Comparison of ENCODE assay signal across 36 cellular contexts in the genomic region with DNA sequence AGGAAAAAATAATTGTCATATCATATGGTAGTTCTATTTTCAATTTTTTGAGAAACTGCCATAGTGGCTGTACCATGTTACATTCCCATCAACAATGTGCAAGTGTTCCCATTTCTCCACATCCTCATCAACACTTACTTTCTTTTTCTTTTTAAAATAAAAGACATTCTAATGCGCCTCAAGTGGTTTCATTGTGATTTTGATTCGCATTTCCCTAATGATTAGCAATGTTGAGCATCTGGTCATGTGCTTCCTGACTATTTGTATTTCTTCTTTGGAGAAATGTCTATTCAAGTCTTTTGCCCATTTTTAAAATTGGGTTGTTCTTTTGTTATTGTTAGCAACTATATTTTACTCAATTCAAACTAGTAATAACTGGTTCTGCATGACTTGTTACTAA. TPM values are rescaled to one million over a fixed set of nuclear protein-coding genes. Genes with fewer than 3 reads are reported as not detected.
"Had no signal": no experiment of that assay in that cellular context is flagged by ENCODE, and none has a peak within 500 bp of the region (broad histone marks: within the 10 kb centered on the region; RNA-seq: fewer than 3 reads in every experiment).

No MANE protein-coding gene starts in this region.

- H3K4me3 ChIP-seq: ascending aorta, breast epithelium, cardiac muscle cell, colonic mucosa, esophagus squamous epithelium, gastroesophageal sphincter, heart right ventricle had no signal

- H3K27me3 Mint-ChIP-seq: activated CD4-positive, alpha-beta memory T cell treated with anti-CD3 and anti-CD28 coated beads for 36 hours; activated CD4-positive, alpha-beta T cell treated with anti-CD3 and anti-CD28 coated beads for 36 hours; activated CD4-positive, alpha-beta T cell treated with anti-CD3 and anti-CD28 coated beads, Interleukin-2, amount 10 ng/mL, durations not matched to agents 24 days and 14 days; activated CD8-positive, alpha-beta memory T cell treated with anti-CD3 and anti-CD28 coated beads, Interleukin-2, amount 10 ng/mL, durations not matched to agents 7 days and 5 days; activated naive CD8-positive, alpha-beta T cell treated with anti-CD3 and anti-CD28 coated beads, Interleukin-2, amount 10 ng/mL, durations not matched to agents 7 days and 5 days; T-helper 17 cell had no signal

- H3K4me1 ChIP-seq: ascending aorta, breast epithelium, colonic mucosa had no signal

- DNase-seq: activated CD4-positive, alpha-beta memory T cell treated with anti-CD3 and anti-CD28 coated beads for 36 hours; activated CD4-positive, alpha-beta T cell treated with anti-CD3 and anti-CD28 coated beads for 36 hours; activated CD4-positive, alpha-beta T cell treated with anti-CD3 and anti-CD28 coated beads, Interleukin-2, amount 10 ng/mL, durations not matched to agents 24 days and 14 days; activated CD4-positive, CD25-positive, alpha-beta regulatory T cell; activated CD4-positive, CD25-positive, alpha-beta regulatory T cell treated with anti-CD3 and anti-CD28 coated beads, Interleukin-2, amount 50 U/mL, for 72 hours; activated CD8-positive, alpha-beta memory T cell treated with anti-CD3 and anti-CD28 coated beads, Interleukin-2, amount 10 ng/mL, durations not matched to agents 7 days and 5 days; activated CD8-positive, alpha-beta memory T cell treated with anti-CD3 and anti-CD28 coated beads, Interleukin-2, amount 50 U/mL, for 4 hours; activated CD8-positive, alpha-beta T cell treated with anti-CD3 and anti-CD28 coated beads, Interleukin-2, amount 10 ng/mL, durations not matched to agents 7 days and 5 days; activated effector memory CD4-positive, alpha-beta T cell treated with anti-CD3 and anti-CD28 coated beads, Interleukin-2, amount 50 U/mL, for 16 hours; activated naive CD4-positive, alpha-beta T cell treated with anti-CD3 and anti-CD28 coated beads for 36 hours; activated naive CD8-positive, alpha-beta T cell treated with anti-CD3 and anti-CD28 coated beads, Interleukin-2, amount 10 ng/mL, durations not matched to agents 7 days and 5 days; activated T-cell treated with anti-CD3 and anti-CD28 coated beads, Interleukin-2, amount 50 U/mL, for 1 hour; activated T-cell treated with anti-CD3 and anti-CD28 coated beads, Interleukin-2, amount 50 U/mL, for 48 hours; central memory CD4-positive, alpha-beta T cell; cerebellar nuclear complex; colonic mucosa; effector CD8-positive, alpha-beta T cell; esophagus squamous epithelium; foreskin melanocyte; heart right ventricle; T-helper 17 cell; T1000; WERI-Rb-1 had no signal

- H3K36me3 ChIP-seq: ascending aorta, breast epithelium, cardiac muscle cell, colonic mucosa, esophagus squamous epithelium, gastroesophageal sphincter, heart right ventricle, WERI-Rb-1 had no signal

- H3K27ac Mint-ChIP-seq: activated CD4-positive, alpha-beta memory T cell treated with anti-CD3 and anti-CD28 coated beads for 36 hours; activated CD4-positive, alpha-beta T cell treated with anti-CD3 and anti-CD28 coated beads for 36 hours; activated CD4-positive, alpha-beta T cell treated with anti-CD3 and anti-CD28 coated beads, Interleukin-2, amount 10 ng/mL, durations not matched to agents 24 days and 14 days; activated CD8-positive, alpha-beta memory T cell treated with anti-CD3 and anti-CD28 coated beads, Interleukin-2, amount 10 ng/mL, durations not matched to agents 7 days and 5 days; activated CD8-positive, alpha-beta T cell treated with anti-CD3 and anti-CD28 coated beads, Interleukin-2, amount 10 ng/mL, durations not matched to agents 7 days and 5 days; activated naive CD4-positive, alpha-beta T cell treated with anti-CD3 and anti-CD28 coated beads for 36 hours; activated naive CD4-positive, alpha-beta T cell treated with anti-CD3 and anti-CD28 coated beads, Interleukin-2, amount 50 U/mL, for 72 hours; activated naive CD8-positive, alpha-beta T cell treated with anti-CD3 and anti-CD28 coated beads, Interleukin-2, amount 10 ng/mL, durations not matched to agents 7 days and 5 days; activated T-helper 1 cell treated with anti-CD3 and anti-CD28 coated beads, Interleukin-12 subunit alpha, Interleukin-12 subunit beta, Interleukin-2, Interleukin-4 antibody, amounts not matched to agents 30 ng/mL and 10 ng/mL and 1 ng/mL, durations not matched to agents 14 hours and 24 hours and 36 hours; activated T-helper 2 cell treated with anti-CD3 and anti-CD28 coated beads, Interferon-gamma antibody, Interleukin-2, Interleukin-4, amounts not matched to agents 10 μg/mL and 5 μg/mL and 100 μg/mL, durations not matched to agents 14 hours and 24 hours and 36 hours; brain; T-helper 17 cell; T-helper 2 cell treated with Interferon-gamma antibody and Interleukin-4, amounts not matched to agents 5 μg/mL and 100 μg/mL, for 36 hours had no signal

- H3K36me3 Mint-ChIP-seq: activated CD4-positive, alpha-beta memory T cell treated with anti-CD3 and anti-CD28 coated beads for 36 hours; activated CD8-positive, alpha-beta memory T cell treated with anti-CD3 and anti-CD28 coated beads, Interleukin-2, amount 10 ng/mL, durations not matched to agents 7 days and 5 days; activated naive CD4-positive, alpha-beta T cell treated with anti-CD3 and anti-CD28 coated beads, Interleukin-2, amount 50 U/mL, for 72 hours; activated naive CD8-positive, alpha-beta T cell treated with anti-CD3 and anti-CD28 coated beads, Interleukin-2, amount 10 ng/mL, durations not matched to agents 7 days and 5 days; brain had no signal

- FAIRE-seq: endometrium, endothelial cell of umbilical vein had no signal

- H3K27me3 ChIP-seq: ascending aorta, breast epithelium, colonic mucosa, heart right ventricle had no signal

- ATAC-seq: activated CD4-positive, alpha-beta T cell treated with anti-CD3 and anti-CD28 coated beads for 36 hours; activated CD8-positive, alpha-beta memory T cell treated with anti-CD3 and anti-CD28 coated beads, Interleukin-2, amount 10 ng/mL, durations not matched to agents 7 days and 5 days; activated CD8-positive, alpha-beta T cell treated with anti-CD3 and anti-CD28 coated beads, Interleukin-2, amount 10 ng/mL, durations not matched to agents 7 days and 5 days; activated naive CD4-positive, alpha-beta T cell treated with anti-CD3 and anti-CD28 coated beads, Interleukin-2, amount 50 U/mL, for 72 hours; gastroesophageal sphincter; heart right ventricle; T-helper 17 cell had no signal

- H3K9me3 Mint-ChIP-seq: activated CD4-positive, alpha-beta memory T cell treated with anti-CD3 and anti-CD28 coated beads for 36 hours; activated CD4-positive, alpha-beta T cell treated with anti-CD3 and anti-CD28 coated beads, Interleukin-2, amount 10 ng/mL, durations not matched to agents 24 days and 14 days; activated naive CD4-positive, alpha-beta T cell treated with anti-CD3 and anti-CD28 coated beads for 36 hours; activated naive CD4-positive, alpha-beta T cell treated with anti-CD3 and anti-CD28 coated beads, Interleukin-2, amount 50 U/mL, for 72 hours; activated naive CD8-positive, alpha-beta T cell treated with anti-CD3 and anti-CD28 coated beads, Interleukin-2, amount 10 ng/mL, durations not matched to agents 7 days and 5 days; activated T-helper 1 cell treated with anti-CD3 and anti-CD28 coated beads, Interleukin-12 subunit alpha, Interleukin-12 subunit beta, Interleukin-2, Interleukin-4 antibody, amounts not matched to agents 30 ng/mL and 10 ng/mL and 1 ng/mL, durations not matched to agents 14 hours and 24 hours and 36 hours; activated T-helper 2 cell treated with anti-CD3 and anti-CD28 coated beads, Interferon-gamma antibody, Interleukin-2, Interleukin-4, amounts not matched to agents 10 μg/mL and 5 μg/mL and 100 μg/mL, durations not matched to agents 14 hours and 24 hours and 36 hours; T-helper 2 cell treated with Interferon-gamma antibody and Interleukin-4, amounts not matched to agents 5 μg/mL and 100 μg/mL, for 36 hours had no signal

- H3K27ac ChIP-seq: ascending aorta, breast epithelium, cardiac muscle cell, colonic mucosa, epithelial cell of prostate, esophagus squamous epithelium, gastroesophageal sphincter, heart right ventricle, WERI-Rb-1 had no signal

- H3K9me3 ChIP-seq: ascending aorta, breast epithelium, colonic mucosa, esophagus squamous epithelium, gastroesophageal sphincter, heart right ventricle had no signal

- H3K4me3 Mint-ChIP-seq: activated CD4-positive, alpha-beta memory T cell treated with anti-CD3 and anti-CD28 coated beads for 36 hours; activated CD4-positive, alpha-beta T cell treated with anti-CD3 and anti-CD28 coated beads for 36 hours; activated CD4-positive, alpha-beta T cell treated with anti-CD3 and anti-CD28 coated beads, Interleukin-2, amount 10 ng/mL, durations not matched to agents 24 days and 14 days; activated CD8-positive, alpha-beta memory T cell treated with anti-CD3 and anti-CD28 coated beads, Interleukin-2, amount 10 ng/mL, durations not matched to agents 7 days and 5 days; activated CD8-positive, alpha-beta T cell treated with anti-CD3 and anti-CD28 coated beads, Interleukin-2, amount 10 ng/mL, durations not matched to agents 7 days and 5 days; activated naive CD4-positive, alpha-beta T cell treated with anti-CD3 and anti-CD28 coated beads for 36 hours; activated naive CD8-positive, alpha-beta T cell treated with anti-CD3 and anti-CD28 coated beads, Interleukin-2, amount 10 ng/mL, durations not matched to agents 7 days and 5 days; activated T-helper 1 cell treated with anti-CD3 and anti-CD28 coated beads, Interleukin-12 subunit alpha, Interleukin-12 subunit beta, Interleukin-2, Interleukin-4 antibody, amounts not matched to agents 30 ng/mL and 10 ng/mL and 1 ng/mL, durations not matched to agents 14 hours and 24 hours and 36 hours; brain; T-helper 17 cell; T-helper 2 cell treated with Interferon-gamma antibody and Interleukin-4, amounts not matched to agents 5 μg/mL and 100 μg/mL, for 36 hours had no signal

RNA-seq across cellular contexts. Expression of gene MCHR1, which starts 8.4 kb away (rescaled TPM):
- total RNA-seq: activated CD4-positive, alpha-beta memory T cell treated with anti-CD3 and anti-CD28 coated beads for 36 hours; activated CD4-positive, alpha-beta T cell treated with anti-CD3 and anti-CD28 coated beads for 36 hours; activated CD4-positive, alpha-beta T cell treated with anti-CD3 and anti-CD28 coated beads, Interleukin-2, amount 10 ng/mL, durations not matched to agents 24 days and 14 days; activated CD8-positive, alpha-beta memory T cell treated with anti-CD3 and anti-CD28 coated beads for 36 hours; activated CD8-positive, alpha-beta memory T cell treated with anti-CD3 and anti-CD28 coated beads, Interleukin-2, amount 10 ng/mL, durations not matched to agents 7 days and 5 days; activated CD8-positive, alpha-beta T cell treated with anti-CD3 and anti-CD28 coated beads, Interleukin-2, amount 10 ng/mL, durations not matched to agents 7 days and 5 days; activated naive CD4-positive, alpha-beta T cell treated with anti-CD3 and anti-CD28 coated beads for 36 hours; activated naive CD4-positive, alpha-beta T cell treated with anti-CD3 and anti-CD28 coated beads, Interleukin-2, amount 50 U/mL, for 72 hours; activated naive CD8-positive, alpha-beta T cell treated with anti-CD3 and anti-CD28 coated beads, Interleukin-2, amount 10 ng/mL, durations not matched to agents 7 days and 5 days; activated T-helper 1 cell treated with anti-CD3 and anti-CD28 coated beads, Interleukin-12 subunit alpha, Interleukin-12 subunit beta, Interleukin-2, Interleukin-4 antibody, amounts not matched to agents 30 ng/mL and 10 ng/mL and 1 ng/mL, durations not matched to agents 14 hours and 24 hours and 36 hours; activated T-helper 2 cell treated with anti-CD3 and anti-CD28 coated beads, Interferon-gamma antibody, Interleukin-2, Interleukin-4, amounts not matched to agents 10 μg/mL and 5 μg/mL and 100 μg/mL, durations not matched to agents 14 hours and 24 hours and 36 hours; ascending aorta; breast epithelium; endothelial cell of umbilical vein; T-helper 17 cell had no signal
- polyA plus RNA-seq: endothelial cell of umbilical vein had no signal
